In the genomic region with DNA sequence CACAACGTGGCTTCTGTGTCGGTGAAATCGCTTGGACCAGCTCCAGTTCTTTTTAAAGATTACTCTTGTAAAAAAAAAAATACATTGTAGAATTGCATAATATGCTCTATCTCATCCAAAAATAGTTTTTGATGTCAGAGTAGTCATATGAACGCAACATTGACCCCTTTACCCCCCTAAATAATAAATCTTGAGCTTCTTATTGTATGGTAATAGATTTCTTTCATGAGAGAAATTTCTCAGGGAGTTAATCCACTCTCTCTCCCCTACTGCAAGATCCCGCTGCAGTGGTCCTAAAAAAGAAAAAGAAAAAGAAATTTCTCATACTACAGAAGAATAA, we compare ENCODE assay signal across 8 cellular contexts. TPM values are rescaled to one million over a fixed set of nuclear protein-coding genes. Genes with fewer than 3 reads are reported as not detected.
DNase-seq lines count a peak whose midpoint lies in the region; ATAC-seq, FAIRE-seq and TF ChIP-seq lines count a peak whose summit lies in the region.

No MANE protein-coding gene starts in this region.

- POLR2A ChIA-PET in activated naive CD8-positive, alpha-beta T cell treated with anti-CD3 and anti-CD28 coated beads, Interleukin-2, amount 10 ng/mL, durations not matched to agents 7 days and 5 days (lab: Charles Lee), result interaction anchor here (1.3 to 2.2 kb wide), 2 partner anchors 50 to 147 kb away, joined by 5 to 12 read pairs; partner anchors contain the start of genes MPHOSPH10 and PAIP2B

- peak overlapping the region; percentile 66 for H3K4me3 Mint-ChIP-seq in activated naive CD8-positive, alpha-beta T cell treated with anti-CD3 and anti-CD28 coated beads, Interleukin-2, amount 10 ng/mL, durations not matched to agents 7 days and 5 days
- H3K4me3 Mint-ChIP-seq in stimulated activated memory B cell treated with anti-CD40 and anti-IgM and Interleukin-4, amounts not matched to agents 10 μg/mL and 1 μg/mL and 100 μg/mL, for 72 hours, result peak overlapping the region; percentile 78

- no peaks in the 10 kb centered on the region for H3K9me3 Mint-ChIP-seq in activated naive CD8-positive, alpha-beta T cell treated with anti-CD3 and anti-CD28 coated beads, Interleukin-2, amount 10 ng/mL, durations not matched to agents 7 days and 5 days
- H3K9me3 Mint-ChIP-seq in stimulated activated memory B cell treated with anti-CD40 and anti-IgM and Interleukin-4, amounts not matched to agents 10 μg/mL and 1 μg/mL and 100 μg/mL, for 72 hours, result peaks cover 3% of the 10 kb centered on the region

- no peaks in the 10 kb centered on the region for H3K9me3 ChIP-seq in iPS-20b (ENCODE audit: insufficient read depth, low read depth, low read length)

- H3K4me1 ChIP-seq in iPS-20b (ENCODE audit: insufficient read depth, low read length), result peaks cover 16% of the 10 kb centered on the region; the same call in 1 of the 2 replicates

- no peaks in the 10 kb centered on the region for H3K36me3 Mint-ChIP-seq in activated naive CD8-positive, alpha-beta T cell treated with anti-CD3 and anti-CD28 coated beads, Interleukin-2, amount 10 ng/mL, durations not matched to agents 7 days and 5 days
- H3K36me3 Mint-ChIP-seq in stimulated activated memory B cell treated with anti-CD40 and anti-IgM and Interleukin-4, amounts not matched to agents 10 μg/mL and 1 μg/mL and 100 μg/mL, for 72 hours, result no peaks in the 10 kb centered on the region

- H3K36me3 ChIP-seq in iPS-20b (ENCODE audit: insufficient read depth, low read depth, low read length), result no peaks in the 10 kb centered on the region

- no peak overlapping the region for H3K27ac ChIP-seq in iPS-20b (ENCODE audit: low read length)

- no peak overlapping the region for H3K27ac Mint-ChIP-seq in activated naive CD8-positive, alpha-beta T cell treated with anti-CD3 and anti-CD28 coated beads, Interleukin-2, amount 10 ng/mL, durations not matched to agents 7 days and 5 days
- H3K27ac Mint-ChIP-seq in stimulated activated memory B cell treated with anti-CD40 and anti-IgM and Interleukin-4, amounts not matched to agents 10 μg/mL and 1 μg/mL and 100 μg/mL, for 72 hours, result no peak overlapping the region

- DNase-seq in activated naive CD8-positive, alpha-beta T cell treated with anti-CD3 and anti-CD28 coated beads, Interleukin-2, amount 10 ng/mL, durations not matched to agents 7 days and 5 days, result no peak
- no peak for DNase-seq in COLO668 (lab: John Stamatoyannopoulos, UW; ENCODE audit: unreplicated experiment)
- no peak for DNase-seq in NCI-H187 (lab: John Stamatoyannopoulos, UW)
- no peak for DNase-seq in ACHN
- DNase-seq in H54 (ENCODE audit: insufficient read length, low spot score), result no peak

- H3K4me3 ChIP-seq in iPS-20b (ENCODE audit: low read length), result peak overlapping the region; percentile 66

- peak overlapping the region; percentile 47; the same call in 1 of the 2 replicates for H3K9ac ChIP-seq in iPS-20b (ENCODE audit: low read depth, low read length)

- peak; percentile 2 for ATAC-seq in HG02938 (IDR thresholded peaks at IDR 0.05; ENCODE audit: unreplicated experiment)
- no peak for ATAC-seq in activated naive CD8-positive, alpha-beta T cell treated with anti-CD3 and anti-CD28 coated beads, Interleukin-2, amount 10 ng/mL, durations not matched to agents 7 days and 5 days (ENCODE audit: low read depth)
- no peak for ATAC-seq in stimulated activated memory B cell treated with anti-CD40 and anti-IgM and Interleukin-4, amounts not matched to agents 10 μg/mL and 1 μg/mL and 100 μg/mL, for 72 hours

- TF ChIP-seq POLR2A in H54 (IDR thresholded peaks at IDR 0.05; ENCODE audit: low read depth, low read length), result no peak

- peaks cover 51% of the 10 kb centered on the region for H3K27me3 ChIP-seq in iPS-20b (ENCODE audit: insufficient read depth, low read length)

- FAIRE-seq in H54 (lab: Jason Lieb, UNC), result no peak

- H3K27me3 Mint-ChIP-seq in activated naive CD8-positive, alpha-beta T cell treated with anti-CD3 and anti-CD28 coated beads, Interleukin-2, amount 10 ng/mL, durations not matched to agents 7 days and 5 days, result peaks cover 78% of the 10 kb centered on the region
- peaks cover 85% of the 10 kb centered on the region for H3K27me3 Mint-ChIP-seq in stimulated activated memory B cell treated with anti-CD40 and anti-IgM and Interleukin-4, amounts not matched to agents 10 μg/mL and 1 μg/mL and 100 μg/mL, for 72 hours

- in situ Hi-C loops in ACHN (cut with HindIII; ENCODE audit: low pct_ligation_motif_present, low pct_unique_long_range_greater_than_20kb, low sequenced_read_pairs), result no loop called here

- peaks cover 8% of the 10 kb centered on the region for H3K4me1 Mint-ChIP-seq in activated naive CD8-positive, alpha-beta T cell treated with anti-CD3 and anti-CD28 coated beads, Interleukin-2, amount 10 ng/mL, durations not matched to agents 7 days and 5 days
- peaks cover 19% of the 10 kb centered on the region for H3K4me1 Mint-ChIP-seq in stimulated activated memory B cell treated with anti-CD40 and anti-IgM and Interleukin-4, amounts not matched to agents 10 μg/mL and 1 μg/mL and 100 μg/mL, for 72 hours

RNA-seq across cellular contexts. Expression of gene PAIP2B, which starts 50.2 kb away (rescaled TPM):
- 1 to 10 TPM; 4.2 to 4.8 TPM for total RNA-seq in activated naive CD8-positive, alpha-beta T cell treated with anti-CD3 and anti-CD28 coated beads, Interleukin-2, amount 10 ng/mL, durations not matched to agents 7 days and 5 days

RNA-seq across cellular contexts. Expression of gene ZNF638, which starts 54.5 kb away (rescaled TPM):
- total RNA-seq in activated naive CD8-positive, alpha-beta T cell treated with anti-CD3 and anti-CD28 coated beads, Interleukin-2, amount 10 ng/mL, durations not matched to agents 7 days and 5 days, result 100 to 1,000 TPM in 1 of 2 experiments, 10 to 100 TPM in 1; 99.1 to 101 TPM
